ENCODE assay signal across 9 cellular contexts in the genomic region with DNA sequence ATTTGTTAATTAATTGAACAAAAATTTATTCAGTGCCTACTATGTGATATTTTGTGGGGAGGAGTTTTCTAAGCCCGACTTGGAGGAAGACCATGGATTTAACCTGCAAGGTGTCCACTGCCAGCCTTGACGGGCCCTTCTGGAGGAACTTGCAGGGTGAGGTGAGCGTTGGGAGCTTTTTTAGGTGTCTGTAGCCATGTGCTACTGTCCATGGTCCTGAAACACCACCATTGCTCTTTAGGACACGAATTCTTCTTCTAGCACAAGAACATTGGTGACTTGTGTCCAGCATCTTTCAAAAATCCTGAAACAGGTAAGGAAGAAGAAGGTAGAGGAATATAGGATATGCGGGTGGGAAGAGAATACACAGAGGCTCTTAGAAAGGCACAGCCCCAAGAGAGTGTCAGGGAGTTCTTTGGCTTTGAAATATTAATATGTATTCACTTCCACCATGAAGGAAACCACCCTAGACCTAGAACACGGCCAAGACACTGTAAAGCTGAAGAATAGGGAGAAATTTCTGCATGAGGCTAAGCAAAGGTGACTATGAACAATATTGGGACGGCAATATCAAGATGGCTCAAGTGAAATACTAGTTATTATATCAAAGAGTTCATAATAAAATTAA. TPM values are rescaled to one million over a fixed set of nuclear protein-coding genes. Genes with fewer than 3 reads are reported as not detected.
DNase-seq lines count a peak whose midpoint lies in the region; ATAC-seq, FAIRE-seq and TF ChIP-seq lines count a peak whose summit lies in the region.
"Had no signal": no experiment of that assay in that cellular context is flagged by ENCODE, and none has a peak within 500 bp of the region (broad histone marks: within the 10 kb centered on the region; RNA-seq: fewer than 3 reads in every experiment).

No MANE protein-coding gene starts in this region.

- H3K27me3 ChIP-seq in colonic mucosa (no peaks in the 10 kb centered on the region), pancreas (peaks cover 0 to 11% (median 0%) of the 10 kb centered on the region in 4 donors)

- H3K27ac ChIP-seq in SK-N-MC (no peak overlapping the region), colonic mucosa (no peak overlapping the region), pancreas (no peak overlapping the region)

- FAIRE-seq in pancreas (lab: Jason Lieb, UNC) = no peak

- intact Hi-C loops in colonic mucosa (cut with DNase I) (no loop called here), pancreas (cut with DNase I) (no loop called here), sciatic nerve (cut with DNase I) (no loop called here)

- no peak overlapping the region for H3K27ac Mint-ChIP-seq in T-helper 2 cell treated with Interferon-gamma antibody and Interleukin-4, amounts not matched to agents 5 μg/mL and 100 μg/mL, for 36 hours

- H3K4me1 ChIP-seq in colonic mucosa = no peaks in the 10 kb centered on the region
- no peaks in the 10 kb centered on the region for H3K4me1 ChIP-seq in pancreas

- H3K4me1 Mint-ChIP-seq in T-helper 2 cell treated with Interferon-gamma antibody and Interleukin-4, amounts not matched to agents 5 μg/mL and 100 μg/mL, for 36 hours (ENCODE audit: low read depth) = peaks cover 3% of the 10 kb centered on the region

- no peak overlapping the region for H3K4me3 Mint-ChIP-seq in T-helper 2 cell treated with Interferon-gamma antibody and Interleukin-4, amounts not matched to agents 5 μg/mL and 100 μg/mL, for 36 hours

- WGBS in pancreas, 2 donors = 18 to 22% methylated on average over 7 of the region's 7 CpGs

- H3K9me3 Mint-ChIP-seq in T-helper 2 cell treated with Interferon-gamma antibody and Interleukin-4, amounts not matched to agents 5 μg/mL and 100 μg/mL, for 36 hours = no peaks in the 10 kb centered on the region

- H3K9me3 ChIP-seq in SK-N-MC (ENCODE audit: low read depth, low read length) (no peaks in the 10 kb centered on the region), colonic mucosa (no peaks in the 10 kb centered on the region), pancreas (no peaks in the 10 kb centered on the region)

- no peak overlapping the region for H3K9ac ChIP-seq in SK-N-MC (ENCODE audit: insufficient read length)
- H3K9ac ChIP-seq in colonic mucosa (ENCODE audit: low read depth in 2 of 2, low read length in 2 of 2) = no peak overlapping the region

- TF ChIP-seq CTCF in colonic mucosa (IDR thresholded peaks at IDR 0.05) (no peak), pancreas (IDR thresholded peaks at IDR 0.05) (no peak)

- H3K36me3 ChIP-seq in SK-N-MC (ENCODE audit: insufficient read depth, low read length) = no peaks in the 10 kb centered on the region
- H3K36me3 ChIP-seq in colonic mucosa = no peaks in the 10 kb centered on the region
- H3K36me3 ChIP-seq in pancreas = no peaks in the 10 kb centered on the region

- no peaks in the 10 kb centered on the region for H3K36me3 Mint-ChIP-seq in T-helper 2 cell treated with Interferon-gamma antibody and Interleukin-4, amounts not matched to agents 5 μg/mL and 100 μg/mL, for 36 hours (ENCODE audit: low read depth)

- DNase-seq in T-helper 2 cell (peak in 3 of 5 experiments; percentile 15 to 64 (median 21)), SK-N-MC (ENCODE audit: low read depth, low spot score) (peak; percentile 39), colonic mucosa (peak; percentile 44), pancreas (peak in 3 of 6 donors; percentile 10 to 57 (median 29)), sciatic nerve (ENCODE audit: low spot score) (no peak), 8988T (no peak)
- DNase-seq in T-helper 2 cell treated with Interferon-gamma antibody and Interleukin-4, amounts not matched to agents 5 μg/mL and 100 μg/mL, for 36 hours (ENCODE audit: low spot score) = no peak

- ATAC-seq in pancreas = peak; percentile 41 to 88 (median 62)
- ATAC-seq in GM21717 (IDR thresholded peaks at IDR 0.05; ENCODE audit: unreplicated experiment) = no peak
- no peak for ATAC-seq in sciatic nerve

- H3K27me3 Mint-ChIP-seq in T-helper 2 cell treated with Interferon-gamma antibody and Interleukin-4, amounts not matched to agents 5 μg/mL and 100 μg/mL, for 36 hours (ENCODE audit: low read depth) = peaks cover 14% of the 10 kb centered on the region

- no peak overlapping the region for H3K4me3 ChIP-seq in SK-N-MC
- no peak overlapping the region for H3K4me3 ChIP-seq in colonic mucosa
- no peak overlapping the region for H3K4me3 ChIP-seq in pancreas

RNA-seq across cellular contexts. Expression of gene OR4D1, which starts 27.9 kb away (rescaled TPM):
- total RNA-seq in colonic mucosa (not detected), pancreas (not detected), sciatic nerve (not detected)
- not detected for polyA plus RNA-seq in pancreas
- total RNA-seq: skeletal muscle tissue had no signal

RNA-seq across cellular contexts. Expression of gene DYNLL2, which starts 37.1 kb away (rescaled TPM):
- total RNA-seq in colonic mucosa (10 to 100 TPM; 34.3 to 41.2 TPM), pancreas (10 to 100 TPM; 10.7 to 17.9 (median 12.5) TPM), sciatic nerve (28.3 TPM)
- polyA plus RNA-seq in pancreas = 10 to 100 TPM; 13.8 to 20.5 TPM

RNA-seq across cellular contexts. Expression of gene OR4D2, which starts 46.5 kb away (rescaled TPM):
- not detected for total RNA-seq in colonic mucosa
- total RNA-seq in pancreas = not detected
- polyA plus RNA-seq in pancreas = not detected
- not detected for total RNA-seq in sciatic nerve
- total RNA-seq: skeletal muscle tissue had no signal

Comparison
In these comparisons a context has a peak if more than half of its experiments do, and no peak if none do; other contexts are left out.
1. DNase-seq: peak in T-helper 2 cell (3 of 5), SK-N-MC (single experiment) and colonic mucosa (single experiment); none in T-helper 2 cell treated with Interferon-gamma antibody and Interleukin-4, amounts not matched to agents 5 μg/mL and 100 μg/mL, for 36 hours (single experiment), sciatic nerve (single experiment) and 8988T (single experiment).
2. ATAC-seq: peak in pancreas (4 of 4); none in GM21717 (single experiment) and sciatic nerve (single experiment).